In the genomic region with DNA sequence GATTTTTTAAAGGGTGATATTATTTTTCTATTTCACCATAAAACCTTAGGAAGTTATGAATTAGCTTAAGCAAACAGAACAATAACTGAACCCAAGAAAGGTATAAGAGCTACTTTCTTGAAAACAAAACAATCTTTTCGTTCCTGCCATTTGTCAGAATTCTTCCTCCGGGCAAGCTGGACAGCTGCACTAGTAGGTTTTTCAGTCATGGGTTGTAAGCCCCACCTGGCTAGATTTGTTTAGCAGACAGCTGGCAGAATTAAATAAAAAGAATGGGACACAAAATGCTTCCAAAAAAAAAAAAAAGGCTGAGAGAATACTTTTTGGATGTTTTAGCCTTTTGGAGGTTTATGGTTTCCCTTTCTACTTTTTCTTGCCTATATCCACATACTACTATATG, we compare ENCODE assay signal across 21 cellular contexts.
"Had no signal": no experiment of that assay in that cellular context is flagged by ENCODE, and none has a peak within 500 bp of the region (broad histone marks: within the 10 kb centered on the region; RNA-seq: fewer than 3 reads in every experiment).

No MANE protein-coding gene starts in this region.

- H3K9me3 ChIP-seq: colonic mucosa, heart left ventricle, ovary, right atrium auricular region, sigmoid colon, suprapubic skin, tibial artery, upper lobe of left lung, uterus had no signal

- H3K27me3 ChIP-seq: colonic mucosa, heart left ventricle, neural progenitor cell, ovary, right atrium auricular region, sigmoid colon, suprapubic skin, tibial artery, upper lobe of left lung, uterus had no signal

- H3K4me1 ChIP-seq: colonic mucosa, right atrium auricular region, sigmoid colon, suprapubic skin, tibial artery, upper lobe of left lung, uterus had no signal

- H3K36me3 ChIP-seq: colonic mucosa, heart left ventricle, neural progenitor cell, ovary, right atrium auricular region, sigmoid colon, suprapubic skin, tibial artery, upper lobe of left lung, uterus had no signal

- DNase-seq: colonic mucosa; dermis blood vessel endothelial cell; endodermal cell; foreskin melanocyte; heart left ventricle; hippocampal formation; kidney glomerular epithelial cell; mesendoderm; natural killer cell; nucleus accumbens; ovary; sigmoid colon; stimulated activated CD4-positive, alpha-beta T cell treated with anti-CD3 and anti-CD28 coated beads, Interleukin-2, amount 100 ng/mL, for 48 hours; stimulated activated naive CD8-positive, alpha-beta T cell treated with anti-CD3 and anti-CD28 coated beads, Interleukin-15, Interleukin-2, amounts not matched to agents 100 U/mL and 50 U/mL, for 24 hours; tibial artery; upper lobe of left lung; uterus had no signal

- H3K27ac ChIP-seq: colonic mucosa, heart left ventricle, neural progenitor cell, ovary, right atrium auricular region, sigmoid colon, tibial artery, upper lobe of left lung, uterus had no signal

- H3K4me3 ChIP-seq: colonic mucosa, heart left ventricle, neural progenitor cell, ovary, right atrium auricular region, sigmoid colon, smooth muscle cell, suprapubic skin, tibial artery, upper lobe of left lung, uterus had no signal
